In genomic region chr2:70085711-70086277, GRCh38 we compare ENCODE assay signal across 8 cellular contexts. TPM values are rescaled to one million over a fixed set of nuclear protein-coding genes. Genes with fewer than 3 reads are reported as not detected.
DNase-seq lines count a peak whose midpoint lies in the region; ATAC-seq and TF ChIP-seq lines count a peak whose summit lies in the region.

No MANE protein-coding gene starts in this region.

- H3K9me3 ChIP-seq in hepatocyte (ENCODE audit: low read depth) = no peaks in the 10 kb centered on the region
- H3K9me3 ChIP-seq in smooth muscle cell (replicated peaks; ENCODE audit: low read depth) = no peaks in the 10 kb centered on the region

- peaks cover 62% of the 10 kb centered on the region for H3K36me3 Mint-ChIP-seq in activated CD4-positive, alpha-beta T cell treated with anti-CD3 and anti-CD28 coated beads, Interleukin-2, amount 10 ng/mL, durations not matched to agents 24 days and 14 days (ENCODE audit: low read depth)
- H3K36me3 Mint-ChIP-seq in activated CD8-positive, alpha-beta T cell treated with anti-CD3 and anti-CD28 coated beads, Interleukin-2, amount 10 ng/mL, durations not matched to agents 7 days and 5 days (ENCODE audit: low read depth) = peaks cover 61% of the 10 kb centered on the region

- peak overlapping the region; percentile 99 for H3K9ac ChIP-seq in smooth muscle cell (ENCODE audit: low read depth)

- DNase-seq in activated CD4-positive, alpha-beta T cell treated with anti-CD3 and anti-CD28 coated beads, Interleukin-2, amount 10 ng/mL, durations not matched to agents 24 days and 14 days = peak; percentile 76
- DNase-seq in activated CD4-positive, alpha-beta T cell treated with anti-CD3 and anti-CD28 coated beads, Interleukin-2, amount 50 U/mL, for 1 hour = no peak
- DNase-seq in activated CD8-positive, alpha-beta T cell treated with anti-CD3 and anti-CD28 coated beads, Interleukin-2, amount 10 ng/mL, durations not matched to agents 7 days and 5 days = no peak
- DNase-seq in hepatocyte (ENCODE audit: low spot score) (no peak), smooth muscle cell (lab: John Stamatoyannopoulos, UW; ENCODE audit: unreplicated experiment) (no peak), SHP77 treated with DMSO at 0.1 percent for 48 hours (lab: John Stamatoyannopoulos, UW) (no peak), dedifferentiated amniotic fluid mesenchymal stem cell (ENCODE audit: extremely low spot score) (no peak), AML-193 (lab: John Stamatoyannopoulos, UW) (no peak)

- no peaks in the 10 kb centered on the region for H3K27me3 Mint-ChIP-seq in activated CD4-positive, alpha-beta T cell treated with anti-CD3 and anti-CD28 coated beads, Interleukin-2, amount 10 ng/mL, durations not matched to agents 24 days and 14 days
- no peaks in the 10 kb centered on the region for H3K27me3 Mint-ChIP-seq in activated CD8-positive, alpha-beta T cell treated with anti-CD3 and anti-CD28 coated beads, Interleukin-2, amount 10 ng/mL, durations not matched to agents 7 days and 5 days (ENCODE audit: low read depth)

- no peaks in the 10 kb centered on the region for H3K27me3 ChIP-seq in hepatocyte
- H3K27me3 ChIP-seq in smooth muscle cell (ENCODE audit: low read depth) = no peaks in the 10 kb centered on the region

- H2AFZ ChIP-seq in hepatocyte (peak overlapping the region; percentile 66), smooth muscle cell (ENCODE audit: low read depth) (peak overlapping the region; percentile 89)

- peaks cover 13% of the 10 kb centered on the region for H3F3A ChIP-seq in smooth muscle cell (ENCODE audit: low read depth)

- H3K4me3 ChIP-seq in hepatocyte (peak overlapping the region; percentile 37), smooth muscle cell (peak overlapping the region; percentile 94)

- CTCF ChIA-PET in activated CD8-positive, alpha-beta T cell treated with anti-CD3 and anti-CD28 coated beads, Interleukin-2, amount 10 ng/mL, durations not matched to agents 7 days and 5 days (lab: Charles Lee) = interaction anchor here (0.6 to 7.0 kb wide), 14 partner anchors 8 to 361 kb away, joined by 3 to 98 read pairs (median 6); partner anchors contain the start of gene MXD1

- peaks cover 6% of the 10 kb centered on the region for H3K36me3 ChIP-seq in hepatocyte (replicated peaks; ENCODE audit: insufficient read depth, low read depth)
- H3K36me3 ChIP-seq in smooth muscle cell (ENCODE audit: low read depth) = no peaks in the 10 kb centered on the region

- TF ChIP-seq CTCF in hepatocyte (IDR thresholded peaks at IDR 0.05; ENCODE audit: poor library complexity) (no peak), smooth muscle cell (IDR thresholded peaks at IDR 0.05; ENCODE audit: borderline replicate concordance, insufficient read depth, poor library complexity, severe bottlenecking) (no peak)

- H3K4me3 Mint-ChIP-seq in activated CD4-positive, alpha-beta T cell treated with anti-CD3 and anti-CD28 coated beads, Interleukin-2, amount 10 ng/mL, durations not matched to agents 24 days and 14 days = peak overlapping the region; percentile 96
- H3K4me3 Mint-ChIP-seq in activated CD8-positive, alpha-beta T cell treated with anti-CD3 and anti-CD28 coated beads, Interleukin-2, amount 10 ng/mL, durations not matched to agents 7 days and 5 days = peak overlapping the region; percentile 97

- H3K79me2 ChIP-seq in hepatocyte (peaks cover 47% of the 10 kb centered on the region), smooth muscle cell (ENCODE audit: low read depth) (peaks cover 21% of the 10 kb centered on the region)

- H3K27ac ChIP-seq in hepatocyte (peak overlapping the region; percentile 100), smooth muscle cell (ENCODE audit: low read depth) (peak overlapping the region; percentile 99)

- H3K9me3 Mint-ChIP-seq in activated CD4-positive, alpha-beta T cell treated with anti-CD3 and anti-CD28 coated beads, Interleukin-2, amount 10 ng/mL, durations not matched to agents 24 days and 14 days = no peaks in the 10 kb centered on the region
- peaks cover 4% of the 10 kb centered on the region for H3K9me3 Mint-ChIP-seq in activated CD8-positive, alpha-beta T cell treated with anti-CD3 and anti-CD28 coated beads, Interleukin-2, amount 10 ng/mL, durations not matched to agents 7 days and 5 days (ENCODE audit: insufficient read depth)

- intact Hi-C loops in activated CD4-positive, alpha-beta T cell treated with anti-CD3 and anti-CD28 coated beads, Interleukin-2, amount 10 ng/mL, durations not matched to agents 24 days and 14 days (cut with micrococcal nuclease) = loop anchor here (1.0 to 10.0 kb wide), 10 partner anchors 16 to 1321 kb away; partner anchors contain the start of genes AAK1, GMCL1, SNRPG and TIA1

- H3K27ac Mint-ChIP-seq in activated CD4-positive, alpha-beta T cell treated with anti-CD3 and anti-CD28 coated beads, Interleukin-2, amount 10 ng/mL, durations not matched to agents 24 days and 14 days = peak overlapping the region; percentile 100
- peak overlapping the region; percentile 100 for H3K27ac Mint-ChIP-seq in activated CD8-positive, alpha-beta T cell treated with anti-CD3 and anti-CD28 coated beads, Interleukin-2, amount 10 ng/mL, durations not matched to agents 7 days and 5 days

- peak overlapping the region; percentile 88 for H3K4me2 ChIP-seq in hepatocyte
- H3K4me2 ChIP-seq in smooth muscle cell = peak overlapping the region; percentile 95

- peaks cover 47% of the 10 kb centered on the region for H3K4me1 Mint-ChIP-seq in activated CD4-positive, alpha-beta T cell treated with anti-CD3 and anti-CD28 coated beads, Interleukin-2, amount 10 ng/mL, durations not matched to agents 24 days and 14 days
- peaks cover 48% of the 10 kb centered on the region for H3K4me1 Mint-ChIP-seq in activated CD8-positive, alpha-beta T cell treated with anti-CD3 and anti-CD28 coated beads, Interleukin-2, amount 10 ng/mL, durations not matched to agents 7 days and 5 days (ENCODE audit: low read depth)

- ATAC-seq in activated CD8-positive, alpha-beta T cell treated with anti-CD3 and anti-CD28 coated beads, Interleukin-2, amount 10 ng/mL, durations not matched to agents 7 days and 5 days = no peak

- POLR2A ChIA-PET in activated CD8-positive, alpha-beta T cell treated with anti-CD3 and anti-CD28 coated beads, Interleukin-2, amount 10 ng/mL, durations not matched to agents 7 days and 5 days (lab: Charles Lee) = interaction anchor here (0.5 to 14.2 kb wide), 17 partner anchors 9 to 207 kb away, joined by 3 to 370 read pairs (median 12); partner anchors contain the start of genes MXD1 and SNRPG

- H4K20me1 ChIP-seq in hepatocyte (ENCODE audit: insufficient read depth, poor library complexity, severe bottlenecking) = no peaks in the 10 kb centered on the region
- peaks cover 17% of the 10 kb centered on the region for H4K20me1 ChIP-seq in smooth muscle cell (ENCODE audit: low read depth)

- 17% methylated on average over 22 of the region's 22 CpGs for WGBS in hepatocyte (ENCODE audit: low lambda C conversion rate, missing lambda C conversion rate)
- WGBS in smooth muscle cell (ENCODE audit: low lambda C conversion rate) = 17% methylated on average over 22 of the region's 22 CpGs

- no peaks in the 10 kb centered on the region for H3K9me2 ChIP-seq in hepatocyte (replicated peaks; ENCODE audit: insufficient read depth)

- peaks cover 36% of the 10 kb centered on the region for H3K4me1 ChIP-seq in hepatocyte (ENCODE audit: insufficient read depth)
- H3K4me1 ChIP-seq in smooth muscle cell (ENCODE audit: low read depth) = peaks cover 19% of the 10 kb centered on the region

RNA-seq across cellular contexts. Expression of gene PCBP1, which starts 1.5 kb away (rescaled TPM):
- 443 and 447 TPM in 2 replicates for total RNA-seq in activated CD4-positive, alpha-beta T cell treated with anti-CD3 and anti-CD28 coated beads, Interleukin-2, amount 10 ng/mL, durations not matched to agents 24 days and 14 days
- total RNA-seq in activated CD8-positive, alpha-beta T cell treated with anti-CD3 and anti-CD28 coated beads, Interleukin-2, amount 10 ng/mL, durations not matched to agents 7 days and 5 days = 100 to 1,000 TPM; 516 to 518 TPM
- total RNA-seq in hepatocyte = 88.5 and 97.1 TPM in 2 replicates
- polyA plus RNA-seq in hepatocyte = 180 and 183 TPM in 2 replicates
- total RNA-seq in smooth muscle cell = 90.7 and 109 TPM in 2 replicates
- polyA plus RNA-seq in smooth muscle cell = 145 and 150 TPM in 2 replicates
